In genomic region chr17:50664788-50665458, GRCh38 we compare ENCODE assay signal across 20 cellular contexts. TPM values are rescaled to one million over a fixed set of nuclear protein-coding genes. Genes with fewer than 3 reads are reported as not detected.
"Had no signal": no experiment of that assay in that cellular context is flagged by ENCODE, and none has a peak within 500 bp of the region (broad histone marks: within the 10 kb centered on the region; RNA-seq: fewer than 3 reads in every experiment).

No MANE protein-coding gene starts in this region.

- H3K9ac ChIP-seq: neural progenitor cell had no signal

- H3K36me3 Mint-ChIP-seq: activated naive CD4-positive, alpha-beta T cell treated with anti-CD3 and anti-CD28 coated beads, Interleukin-2, amount 50 U/mL, for 72 hours; brain; naive thymus-derived CD8-positive, alpha-beta T cell; neural progenitor cell had no signal

- H3K4me3 Mint-ChIP-seq: activated T-cell treated with anti-CD3 and anti-CD28 coated beads, Interleukin-2, amount 50 U/mL, for 4 hours; brain; dendritic cell treated with granulocyte-macrophage colony-stimulating factor and Interleukin-4, amounts not matched to agents 40 ng/mL and 50 ng/mL, for 4 days; naive thymus-derived CD8-positive, alpha-beta T cell; neural progenitor cell had no signal

- H3K9me3 ChIP-seq: lower lobe of right lung, sigmoid colon, spleen, upper lobe of right lung had no signal

- H3K4me3 ChIP-seq: lower lobe of right lung, neural progenitor cell, sigmoid colon, spleen, upper lobe of right lung had no signal

- DNase-seq: activated CD4-positive, alpha-beta T cell treated with anti-CD3 and anti-CD28 coated beads for 4 hours; activated CD4-positive, alpha-beta T cell treated with anti-CD3 and anti-CD28 coated beads, Interleukin-2, amount 50 U/mL, for 48 hours; activated CD4-positive, CD25-positive, alpha-beta regulatory T cell; activated CD8-positive, alpha-beta memory T cell treated with anti-CD3 and anti-CD28 coated beads, Interleukin-2, amount 50 U/mL, for 48 hours; activated T-cell treated with anti-CD3 and anti-CD28 coated beads, Interleukin-2, amount 50 U/mL, for 4 hours; effector CD4-positive, alpha-beta T cell; foreskin keratinocyte; lower lobe of right lung; naive thymus-derived CD8-positive, alpha-beta T cell; sigmoid colon; spleen; stimulated activated CD4-positive, alpha-beta T cell treated with anti-CD3 and anti-CD28 coated beads, Interleukin-4, amount 100 ng/mL, for 24 hours; stimulated activated naive CD8-positive, alpha-beta T cell treated with anti-CD3 and anti-CD28 coated beads, Interleukin-15, Interleukin-2, amounts not matched to agents 100 U/mL and 50 U/mL, for 24 hours; T-helper 1 cell; upper lobe of right lung had no signal

- H3K36me3 ChIP-seq: lower lobe of right lung, neural progenitor cell, sigmoid colon, spleen, upper lobe of right lung had no signal

- H3K27ac ChIP-seq: foreskin keratinocyte, lower lobe of right lung, neural progenitor cell, sigmoid colon, spleen, upper lobe of right lung had no signal

- H3K9me3 Mint-ChIP-seq: activated T-cell treated with anti-CD3 and anti-CD28 coated beads, Interleukin-2, amount 50 U/mL, for 4 hours; dendritic cell treated with granulocyte-macrophage colony-stimulating factor and Interleukin-4, amounts not matched to agents 40 ng/mL and 50 ng/mL, for 4 days; naive thymus-derived CD8-positive, alpha-beta T cell; neural progenitor cell had no signal

- H3K27me3 ChIP-seq: foreskin keratinocyte, neural progenitor cell, sigmoid colon, spleen, upper lobe of right lung had no signal

- H3K4me2 ChIP-seq: neural progenitor cell had no signal

- H3K27ac Mint-ChIP-seq: activated naive CD4-positive, alpha-beta T cell treated with anti-CD3 and anti-CD28 coated beads, Interleukin-2, amount 50 U/mL, for 72 hours; brain; dendritic cell treated with granulocyte-macrophage colony-stimulating factor and Interleukin-4, amounts not matched to agents 40 ng/mL and 50 ng/mL, for 4 days; neural progenitor cell had no signal

- H2AFZ ChIP-seq: neural progenitor cell had no signal

RNA-seq across cellular contexts. Expression of gene ABCC3, which starts 30.2 kb away (rescaled TPM):
- total RNA-seq: activated CD8-positive, alpha-beta memory T cell treated with anti-CD3 and anti-CD28 coated beads for 36 hours; activated naive CD4-positive, alpha-beta T cell treated with anti-CD3 and anti-CD28 coated beads, Interleukin-2, amount 50 U/mL, for 72 hours had no signal
- polyA plus RNA-seq: naive thymus-derived CD8-positive, alpha-beta T cell had no signal
